ENCODE assay signal across 1 cellular context in the genomic region with DNA sequence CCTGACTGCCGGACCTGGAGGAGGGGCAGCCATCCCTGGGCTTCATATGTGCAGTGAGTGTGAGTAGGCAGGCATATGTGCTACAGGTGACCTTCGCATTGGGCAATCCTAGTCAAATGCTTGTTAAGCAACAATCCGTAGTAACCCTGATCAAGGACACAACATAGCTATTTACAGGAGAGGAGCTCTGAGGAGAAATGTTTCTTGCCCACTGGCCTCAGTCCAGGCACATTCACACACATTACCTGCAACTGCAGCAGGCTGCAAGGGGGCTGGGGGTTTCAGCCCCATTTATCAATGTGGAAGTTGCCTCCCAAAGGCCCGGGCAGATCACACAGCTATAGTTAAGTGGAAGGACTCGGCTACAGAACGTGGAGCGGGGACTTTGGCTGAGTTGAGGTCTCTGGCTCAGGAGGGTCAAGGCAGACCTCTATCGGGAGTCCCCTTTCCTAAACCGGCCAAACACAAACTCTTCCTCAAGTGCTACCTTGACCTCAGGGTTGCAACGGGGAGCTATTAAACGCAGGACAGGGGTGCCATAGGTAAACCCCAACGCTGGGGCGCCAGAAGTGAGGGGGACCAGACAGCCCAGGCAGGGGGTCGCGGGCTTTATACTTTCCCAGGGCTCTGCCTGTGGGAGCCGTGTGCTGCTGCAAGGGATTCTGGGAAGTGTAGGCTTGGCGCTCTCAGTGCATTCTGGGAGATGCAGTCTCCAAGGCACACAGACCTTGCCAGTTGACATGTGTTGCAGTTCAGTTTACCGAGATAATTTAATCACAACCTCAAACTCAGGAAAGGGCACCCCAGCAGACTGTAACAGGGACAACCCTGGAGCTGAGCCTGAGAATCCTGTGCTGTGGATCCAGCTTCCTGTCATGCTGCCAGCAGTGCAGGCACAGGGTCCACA.
TF ChIP-seq lines count a peak whose summit lies in the region.

No MANE protein-coding gene starts in this region.

TF ChIP-seq in HepG2, 621 proteins besides CTCF, POLR2A, EP300 and RAD21 (continued from another document and continues in another):
- TF ChIP-seq IKZF4 (CRISPR knock-in tag; IDR thresholded peaks at IDR 0.05; ENCODE audit: borderline replicate concordance, low read depth, not compliant biosample characterization): peak; percentile 89
- TF ChIP-seq, protein P1, sequence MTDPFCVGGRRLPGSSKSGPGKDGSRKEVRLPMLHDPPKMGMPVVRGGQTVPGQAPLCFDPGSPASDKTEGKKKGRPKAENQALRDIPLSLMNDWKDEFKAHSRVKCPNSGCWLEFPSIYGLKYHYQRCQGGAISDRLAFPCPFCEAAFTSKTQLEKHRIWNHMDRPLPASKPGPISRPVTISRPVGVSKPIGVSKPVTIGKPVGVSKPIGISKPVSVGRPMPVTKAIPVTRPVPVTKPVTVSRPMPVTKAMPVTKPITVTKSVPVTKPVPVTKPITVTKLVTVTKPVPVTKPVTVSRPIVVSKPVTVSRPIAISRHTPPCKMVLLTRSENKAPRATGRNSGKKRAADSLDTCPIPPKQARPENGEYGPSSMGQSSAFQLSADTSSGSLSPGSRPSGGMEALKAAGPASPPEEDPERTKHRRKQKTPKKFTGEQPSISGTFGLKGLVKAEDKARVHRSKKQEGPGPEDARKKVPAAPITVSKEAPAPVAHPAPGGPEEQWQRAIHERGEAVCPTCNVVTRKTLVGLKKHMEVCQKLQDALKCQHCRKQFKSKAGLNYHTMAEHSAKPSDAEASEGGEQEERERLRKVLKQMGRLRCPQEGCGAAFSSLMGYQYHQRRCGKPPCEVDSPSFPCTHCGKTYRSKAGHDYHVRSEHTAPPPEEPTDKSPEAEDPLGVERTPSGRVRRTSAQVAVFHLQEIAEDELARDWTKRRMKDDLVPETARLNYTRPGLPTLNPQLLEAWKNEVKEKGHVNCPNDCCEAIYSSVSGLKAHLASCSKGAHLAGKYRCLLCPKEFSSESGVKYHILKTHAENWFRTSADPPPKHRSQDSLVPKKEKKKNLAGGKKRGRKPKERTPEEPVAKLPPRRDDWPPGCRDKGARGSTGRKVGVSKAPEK (CRISPR knock-in tag; IDR thresholded peaks at IDR 0.05; ENCODE audit: borderline replicate concordance): peak; percentile 27; the same call in 1 of the 2 replicates
- TF ChIP-seq, protein P2, sequence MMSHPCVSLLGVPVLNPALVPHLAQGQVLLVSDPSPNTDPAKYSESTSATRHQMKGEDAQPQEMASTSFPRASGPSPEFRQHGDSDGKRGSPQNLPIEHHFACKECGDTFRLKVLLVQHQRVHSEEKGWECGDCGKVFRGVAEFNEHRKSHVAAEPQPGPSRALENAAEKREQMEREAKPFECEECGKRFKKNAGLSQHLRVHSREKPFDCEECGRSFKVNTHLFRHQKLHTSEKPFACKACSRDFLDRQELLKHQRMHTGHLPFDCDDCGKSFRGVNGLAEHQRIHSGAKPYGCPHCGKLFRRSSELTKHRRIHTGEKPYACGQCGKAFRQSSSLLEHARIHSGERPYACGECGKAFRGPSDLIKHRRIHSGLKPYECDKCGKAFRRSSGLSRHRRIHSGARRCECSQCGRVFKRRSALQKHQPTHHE (CRISPR knock-in tag; IDR thresholded peaks at IDR 0.05; ENCODE audit: borderline replicate concordance): peak; percentile 82; the same call in 1 of the 2 replicates
- no peak for TF ChIP-seq ZNF30 (CRISPR knock-in tag; IDR thresholded peaks at IDR 0.05)
- TF ChIP-seq ZNF143 (CRISPR knock-in tag; IDR thresholded peaks at IDR 0.05): peak; percentile 97
- TF ChIP-seq GABPB1 (CRISPR knock-in tag; IDR thresholded peaks at IDR 0.05): peak; percentile 56
- peak; percentile 23; the same call in 1 of the 2 replicates for TF ChIP-seq ZNF839 (CRISPR knock-in tag; IDR thresholded peaks at IDR 0.05; ENCODE audit: borderline replicate concordance)
- TF ChIP-seq TP53 (CRISPR knock-in tag; conservative IDR thresholded peaks at IDR 0.05): 0 out of 2 replicates have a peak, but pooled peaks have one; percentile 81
- TF ChIP-seq NFYC (CRISPR knock-in tag; IDR thresholded peaks at IDR 0.05): no peak; the same call in 1 of the 2 replicates
- peak; percentile 50; the same call in 1 of the 2 replicates for TF ChIP-seq MYNN (CRISPR knock-in tag; IDR thresholded peaks at IDR 0.05; ENCODE audit: low read depth)
- peak in 1 of 2 experiments; percentile 94; a peak in 2 of 4 replicates for TF ChIP-seq KLF16 (CRISPR knock-in tag; IDR thresholded peaks at IDR 0.05)
- 0 out of 2 replicates have a peak, but pooled peaks have one; percentile 81 for TF ChIP-seq HOXD1 (CRISPR knock-in tag; IDR thresholded peaks at IDR 0.05)
- TF ChIP-seq, protein P3, sequence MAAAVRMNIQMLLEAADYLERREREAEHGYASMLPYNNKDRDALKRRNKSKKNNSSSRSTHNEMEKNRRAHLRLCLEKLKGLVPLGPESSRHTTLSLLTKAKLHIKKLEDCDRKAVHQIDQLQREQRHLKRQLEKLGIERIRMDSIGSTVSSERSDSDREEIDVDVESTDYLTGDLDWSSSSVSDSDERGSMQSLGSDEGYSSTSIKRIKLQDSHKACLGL (CRISPR knock-in tag; IDR thresholded peaks at IDR 0.05): peak; percentile 65; the same call in 1 of the 2 replicates
- TF ChIP-seq, protein P4, sequence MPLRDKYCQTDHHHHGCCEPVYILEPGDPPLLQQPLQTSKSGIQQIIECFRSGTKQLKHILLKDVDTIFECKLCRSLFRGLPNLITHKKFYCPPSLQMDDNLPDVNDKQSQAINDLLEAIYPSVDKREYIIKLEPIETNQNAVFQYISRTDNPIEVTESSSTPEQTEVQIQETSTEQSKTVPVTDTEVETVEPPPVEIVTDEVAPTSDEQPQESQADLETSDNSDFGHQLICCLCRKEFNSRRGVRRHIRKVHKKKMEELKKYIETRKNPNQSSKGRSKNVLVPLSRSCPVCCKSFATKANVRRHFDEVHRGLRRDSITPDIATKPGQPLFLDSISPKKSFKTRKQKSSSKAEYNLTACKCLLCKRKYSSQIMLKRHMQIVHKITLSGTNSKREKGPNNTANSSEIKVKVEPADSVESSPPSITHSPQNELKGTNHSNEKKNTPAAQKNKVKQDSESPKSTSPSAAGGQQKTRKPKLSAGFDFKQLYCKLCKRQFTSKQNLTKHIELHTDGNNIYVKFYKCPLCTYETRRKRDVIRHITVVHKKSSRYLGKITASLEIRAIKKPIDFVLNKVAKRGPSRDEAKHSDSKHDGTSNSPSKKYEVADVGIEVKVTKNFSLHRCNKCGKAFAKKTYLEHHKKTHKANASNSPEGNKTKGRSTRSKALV (CRISPR knock-in tag; IDR thresholded peaks at IDR 0.05): peak; percentile 77
- no peak for TF ChIP-seq HMGA1 (CRISPR knock-in tag; conservative IDR thresholded peaks at IDR 0.05)
- peak; percentile 66; the same call in 1 of the 2 replicates for TF ChIP-seq ZFP90 (CRISPR knock-in tag; IDR thresholded peaks at IDR 0.05; ENCODE audit: borderline replicate concordance)
- no peak for TF ChIP-seq ZNF484 (CRISPR knock-in tag; IDR thresholded peaks at IDR 0.05; ENCODE audit: borderline replicate concordance, low read depth)
- no peak for TF ChIP-seq HNRNPK (IDR thresholded peaks at IDR 0.05; ENCODE audit: low read depth, low read length, poor library complexity, severe bottlenecking)
- no peak for TF ChIP-seq ZNF17 (CRISPR knock-in tag; IDR thresholded peaks at IDR 0.05)
- TF ChIP-seq ZNF788 (CRISPR knock-in tag; IDR thresholded peaks at IDR 0.05; ENCODE audit: borderline replicate concordance): peak; percentile 75
- TF ChIP-seq PHF21A (CRISPR knock-in tag; IDR thresholded peaks at IDR 0.05): peak; percentile 91
- no peak for TF ChIP-seq ZNF569 (CRISPR knock-in tag; IDR thresholded peaks at IDR 0.05; ENCODE audit: borderline replicate concordance)
- TF ChIP-seq RAD51 (IDR thresholded peaks at IDR 0.05; ENCODE audit: borderline replicate concordance): no peak
- TF ChIP-seq, protein P5, sequence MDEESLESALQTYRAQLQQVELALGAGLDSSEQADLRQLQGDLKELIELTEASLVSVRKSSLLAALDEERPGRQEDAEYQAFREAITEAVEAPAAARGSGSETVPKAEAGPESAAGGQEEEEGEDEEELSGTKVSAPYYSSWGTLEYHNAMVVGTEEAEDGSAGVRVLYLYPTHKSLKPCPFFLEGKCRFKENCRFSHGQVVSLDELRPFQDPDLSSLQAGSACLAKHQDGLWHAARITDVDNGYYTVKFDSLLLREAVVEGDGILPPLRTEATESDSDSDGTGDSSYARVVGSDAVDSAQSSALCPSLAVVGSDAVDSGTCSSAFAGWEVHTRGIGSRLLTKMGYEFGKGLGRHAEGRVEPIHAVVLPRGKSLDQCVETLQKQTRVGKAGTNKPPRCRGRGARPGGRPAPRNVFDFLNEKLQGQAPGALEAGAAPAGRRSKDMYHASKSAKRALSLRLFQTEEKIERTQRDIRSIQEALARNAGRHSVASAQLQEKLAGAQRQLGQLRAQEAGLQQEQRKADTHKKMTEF (CRISPR knock-in tag; IDR thresholded peaks at IDR 0.05): peak; percentile 88
- TF ChIP-seq, protein P6, sequence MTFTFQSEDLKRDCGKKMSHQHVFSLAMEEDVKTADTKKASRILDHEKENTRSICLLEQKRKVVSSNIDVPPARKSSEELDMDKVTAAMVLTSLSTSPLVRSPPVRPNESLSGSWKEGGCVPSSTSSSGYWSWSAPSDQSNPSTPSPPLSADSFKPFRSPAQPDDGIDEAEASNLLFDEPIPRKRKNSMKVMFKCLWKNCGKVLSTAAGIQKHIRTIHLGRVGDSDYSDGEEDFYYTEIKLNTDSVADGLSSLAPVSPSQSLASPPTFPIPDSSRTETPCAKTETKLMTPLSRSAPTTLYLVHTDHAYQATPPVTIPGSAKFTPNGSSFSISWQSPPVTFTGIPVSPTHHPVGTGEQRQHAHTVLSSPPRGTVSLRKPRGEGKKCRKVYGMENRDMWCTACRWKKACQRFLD (CRISPR knock-in tag; IDR thresholded peaks at IDR 0.05; ENCODE audit: borderline replicate concordance): no peak; the same call in 1 of the 2 replicates
- TF ChIP-seq, protein P7, sequence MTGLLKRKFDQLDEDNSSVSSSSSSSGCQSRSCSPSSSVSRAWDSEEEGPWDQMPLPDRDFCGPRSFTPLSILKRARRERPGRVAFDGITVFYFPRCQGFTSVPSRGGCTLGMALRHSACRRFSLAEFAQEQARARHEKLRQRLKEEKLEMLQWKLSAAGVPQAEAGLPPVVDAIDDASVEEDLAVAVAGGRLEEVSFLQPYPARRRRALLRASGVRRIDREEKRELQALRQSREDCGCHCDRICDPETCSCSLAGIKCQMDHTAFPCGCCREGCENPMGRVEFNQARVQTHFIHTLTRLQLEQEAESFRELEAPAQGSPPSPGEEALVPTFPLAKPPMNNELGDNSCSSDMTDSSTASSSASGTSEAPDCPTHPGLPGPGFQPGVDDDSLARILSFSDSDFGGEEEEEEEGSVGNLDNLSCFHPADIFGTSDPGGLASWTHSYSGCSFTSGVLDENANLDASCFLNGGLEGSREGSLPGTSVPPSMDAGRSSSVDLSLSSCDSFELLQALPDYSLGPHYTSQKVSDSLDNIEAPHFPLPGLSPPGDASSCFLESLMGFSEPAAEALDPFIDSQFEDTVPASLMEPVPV (CRISPR knock-in tag; IDR thresholded peaks at IDR 0.05): peak; percentile 84
- TF ChIP-seq, protein P8, sequence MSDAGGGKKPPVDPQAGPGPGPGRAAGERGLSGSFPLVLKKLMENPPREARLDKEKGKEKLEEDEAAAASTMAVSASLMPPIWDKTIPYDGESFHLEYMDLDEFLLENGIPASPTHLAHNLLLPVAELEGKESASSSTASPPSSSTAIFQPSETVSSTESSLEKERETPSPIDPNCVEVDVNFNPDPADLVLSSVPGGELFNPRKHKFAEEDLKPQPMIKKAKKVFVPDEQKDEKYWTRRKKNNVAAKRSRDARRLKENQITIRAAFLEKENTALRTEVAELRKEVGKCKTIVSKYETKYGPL (CRISPR knock-in tag; IDR thresholded peaks at IDR 0.05): peak; percentile 84
- peak; percentile 96 for TF ChIP-seq THAP11 (CRISPR knock-in tag; IDR thresholded peaks at IDR 0.05)
- TF ChIP-seq ZMYM4 (CRISPR knock-in tag; IDR thresholded peaks at IDR 0.05): peak; percentile 87
- TF ChIP-seq, protein P9, sequence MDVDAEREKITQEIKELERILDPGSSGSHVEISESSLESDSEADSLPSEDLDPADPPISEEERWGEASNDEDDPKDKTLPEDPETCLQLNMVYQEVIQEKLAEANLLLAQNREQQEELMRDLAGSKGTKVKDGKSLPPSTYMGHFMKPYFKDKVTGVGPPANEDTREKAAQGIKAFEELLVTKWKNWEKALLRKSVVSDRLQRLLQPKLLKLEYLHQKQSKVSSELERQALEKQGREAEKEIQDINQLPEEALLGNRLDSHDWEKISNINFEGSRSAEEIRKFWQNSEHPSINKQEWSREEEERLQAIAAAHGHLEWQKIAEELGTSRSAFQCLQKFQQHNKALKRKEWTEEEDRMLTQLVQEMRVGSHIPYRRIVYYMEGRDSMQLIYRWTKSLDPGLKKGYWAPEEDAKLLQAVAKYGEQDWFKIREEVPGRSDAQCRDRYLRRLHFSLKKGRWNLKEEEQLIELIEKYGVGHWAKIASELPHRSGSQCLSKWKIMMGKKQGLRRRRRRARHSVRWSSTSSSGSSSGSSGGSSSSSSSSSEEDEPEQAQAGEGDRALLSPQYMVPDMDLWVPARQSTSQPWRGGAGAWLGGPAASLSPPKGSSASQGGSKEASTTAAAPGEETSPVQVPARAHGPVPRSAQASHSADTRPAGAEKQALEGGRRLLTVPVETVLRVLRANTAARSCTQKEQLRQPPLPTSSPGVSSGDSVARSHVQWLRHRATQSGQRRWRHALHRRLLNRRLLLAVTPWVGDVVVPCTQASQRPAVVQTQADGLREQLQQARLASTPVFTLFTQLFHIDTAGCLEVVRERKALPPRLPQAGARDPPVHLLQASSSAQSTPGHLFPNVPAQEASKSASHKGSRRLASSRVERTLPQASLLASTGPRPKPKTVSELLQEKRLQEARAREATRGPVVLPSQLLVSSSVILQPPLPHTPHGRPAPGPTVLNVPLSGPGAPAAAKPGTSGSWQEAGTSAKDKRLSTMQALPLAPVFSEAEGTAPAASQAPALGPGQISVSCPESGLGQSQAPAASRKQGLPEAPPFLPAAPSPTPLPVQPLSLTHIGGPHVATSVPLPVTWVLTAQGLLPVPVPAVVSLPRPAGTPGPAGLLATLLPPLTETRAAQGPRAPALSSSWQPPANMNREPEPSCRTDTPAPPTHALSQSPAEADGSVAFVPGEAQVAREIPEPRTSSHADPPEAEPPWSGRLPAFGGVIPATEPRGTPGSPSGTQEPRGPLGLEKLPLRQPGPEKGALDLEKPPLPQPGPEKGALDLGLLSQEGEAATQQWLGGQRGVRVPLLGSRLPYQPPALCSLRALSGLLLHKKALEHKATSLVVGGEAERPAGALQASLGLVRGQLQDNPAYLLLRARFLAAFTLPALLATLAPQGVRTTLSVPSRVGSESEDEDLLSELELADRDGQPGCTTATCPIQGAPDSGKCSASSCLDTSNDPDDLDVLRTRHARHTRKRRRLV (CRISPR knock-in tag; IDR thresholded peaks at IDR 0.05): peak; percentile 59; the same call in 1 of the 2 replicates
- TF ChIP-seq ZNF24 (IDR thresholded peaks at IDR 0.05): no peak
- TF ChIP-seq ZBTB1 (CRISPR knock-in tag; IDR thresholded peaks at IDR 0.05; ENCODE audit: borderline replicate concordance): no peak
- peak; percentile 92 for TF ChIP-seq RFXAP (CRISPR knock-in tag; IDR thresholded peaks at IDR 0.05; ENCODE audit: borderline replicate concordance)
- peak; percentile 76; the same call in 1 of the 2 replicates for TF ChIP-seq KAT7 (CRISPR knock-in tag; IDR thresholded peaks at IDR 0.05; ENCODE audit: borderline replicate concordance)
- peak; percentile 49; the same call in 1 of the 2 replicates for TF ChIP-seq HHEX (CRISPR knock-in tag; IDR thresholded peaks at IDR 0.05)
- peak; percentile 68 for TF ChIP-seq KMT2B (CRISPR knock-in tag; IDR thresholded peaks at IDR 0.05)
- peak; percentile 38; the same call in 1 of the 2 replicates for TF ChIP-seq ZNF552 (CRISPR knock-in tag; IDR thresholded peaks at IDR 0.05; ENCODE audit: borderline replicate concordance)
- TF ChIP-seq ZBTB3 (CRISPR knock-in tag; IDR thresholded peaks at IDR 0.05; ENCODE audit: borderline replicate concordance, low read depth): no peak
- TF ChIP-seq ZNF749 (CRISPR knock-in tag; IDR thresholded peaks at IDR 0.05; ENCODE audit: borderline replicate concordance): peak; percentile 76; the same call in 1 of the 2 replicates
